ENCODE assay signal across 6 cellular contexts in the genomic region with DNA sequence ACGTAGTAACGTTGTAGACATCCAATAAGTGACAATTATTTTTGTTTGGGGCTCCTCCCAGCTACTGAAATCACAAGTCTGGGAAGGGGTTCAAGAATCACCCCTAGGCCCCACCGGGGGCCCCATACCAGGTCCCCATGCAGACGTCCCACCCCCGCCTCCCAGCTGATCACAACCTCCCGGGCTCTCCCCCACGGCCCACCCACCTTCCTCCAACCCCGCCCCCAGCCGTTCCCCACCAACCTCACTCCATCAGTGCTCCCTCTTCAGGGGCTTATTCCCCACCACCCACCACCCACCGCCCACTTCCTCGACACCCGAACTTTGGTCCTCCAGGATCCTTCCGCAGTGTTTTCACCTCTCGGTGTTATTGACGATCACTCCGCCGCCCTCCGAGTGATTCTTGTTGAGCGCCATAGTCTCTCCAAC. TPM values are rescaled to one million over a fixed set of nuclear protein-coding genes. Genes with fewer than 3 reads are reported as not detected.
A peak's percentile ranks its signal among the peaks of the same experiment; 100 is the strongest.
DNase-seq lines count a peak whose midpoint lies in the region; TF ChIP-seq lines count a peak whose summit lies in the region.

No MANE protein-coding gene starts in this region.

- TF ChIP-seq CTCF in Caco-2 (IDR thresholded peaks at IDR 0.05; ENCODE audit: insufficient read depth in 1 of 2, low read depth in 1 of 2, low read length in 1 of 2, severe bottlenecking in 1 of 2, unreplicated experiment in 1 of 2) (peak in 1 of 2 experiments; percentile 19), WERI-Rb-1 (IDR thresholded peaks at IDR 0.05; ENCODE audit: low read depth, low read length) (no peak; the same call in 1 of the 2 replicates)

- H3K4me1 ChIP-seq in Caco-2 (peaks cover 6% of the 10 kb centered on the region), mesenchymal stem cell (ENCODE audit: control insufficient read depth, insufficient read depth, low read depth, low read length) (peaks cover 9% of the 10 kb centered on the region)

- BruUV-seq in Caco-2 (replicated peaks; lab: Mats Ljungman, UMichigan): no TSS peak

- H4K8ac ChIP-seq in mesenchymal stem cell (ENCODE audit: low read length): peak overlapping the region; percentile 83

- CTCF ChIA-PET in Caco-2 (lab: Charles Lee): interaction anchor here (0.6 to 3.0 kb wide), 24 partner anchors 9 to 794 kb away, joined by 3 to 34 read pairs (median 6); partner anchors contain the start of genes CDK3, SMIM5, TRIM47 and TRIM65

- H3K4me2 ChIP-seq in mesenchymal stem cell (ENCODE audit: low read length, poor library complexity, severe bottlenecking): peak overlapping the region; percentile 70

- H2BK12ac ChIP-seq in mesenchymal stem cell (ENCODE audit: low read length in 2 of 2): no peak overlapping the region

- H2BK5ac ChIP-seq in mesenchymal stem cell (ENCODE audit: low read depth, low read length, poor library complexity, severe bottlenecking): peak overlapping the region; percentile 85

- H3K36me3 ChIP-seq in Caco-2 (ENCODE audit: control insufficient read depth, insufficient read depth, low read length) (no peaks in the 10 kb centered on the region), WERI-Rb-1 (peaks cover 26% of the 10 kb centered on the region), mesenchymal stem cell (ENCODE audit: control insufficient read depth in 1 of 2, insufficient read depth in 2 of 2, low read depth in 1 of 2, low read length in 2 of 2) (peaks cover 14 to 24% of the 10 kb centered on the region in 2 experiments)

- peak overlapping the region; percentile 94 for H3K9ac ChIP-seq in mesenchymal stem cell (ENCODE audit: low read length)

- DNase-seq in Caco-2 (no peak), WERI-Rb-1 (no peak), mesenchymal stem cell (no peak), NCI-H2227 treated with DMSO at 0.1 percent for 48 hours (lab: John Stamatoyannopoulos, UW) (no peak), AML-193 (lab: John Stamatoyannopoulos, UW) (no peak), NCI-H510A treated with DMSO at 0.1 percent for 48 hours (lab: John Stamatoyannopoulos, UW) (no peak)

- H3K36me3 Mint-ChIP-seq in Caco-2 (ENCODE audit: insufficient read depth, unreplicated experiment): peaks cover 11% of the 10 kb centered on the region

- H3K27ac Mint-ChIP-seq in Caco-2 (ENCODE audit: unreplicated experiment): no peak overlapping the region

- no peaks in the 10 kb centered on the region for H3K27me3 ChIP-seq in Caco-2 (replicated peaks; ENCODE audit: control insufficient read depth, insufficient read depth, low read length)
- H3K27me3 ChIP-seq in WERI-Rb-1 (ENCODE audit: insufficient read depth, low read depth, severe bottlenecking): no peaks in the 10 kb centered on the region
- no peaks in the 10 kb centered on the region for H3K27me3 ChIP-seq in mesenchymal stem cell (ENCODE audit: control insufficient read depth in 1 of 2, insufficient read depth in 1 of 2, low read length in 2 of 2)

- peaks cover 12% of the 10 kb centered on the region for H3K4me1 Mint-ChIP-seq in Caco-2 (ENCODE audit: low read depth, unreplicated experiment)

- H4K91ac ChIP-seq in mesenchymal stem cell (ENCODE audit: low read length): no peak overlapping the region

- peak overlapping the region in 1 of 2 experiments; percentile 50 for H3K4ac ChIP-seq in mesenchymal stem cell (ENCODE audit: low read depth in 1 of 2, low read length in 2 of 2)

- intact Hi-C loops in Caco-2 (cut with micrococcal nuclease; ENCODE audit: unreplicated experiment): loop anchor here (1.0 to 2.0 kb wide), 4 partner anchors 9 to 75 kb away; partner anchors contain the start of genes MRPL38 and UNK

- H3K9me3 ChIP-seq in Caco-2 (no peaks in the 10 kb centered on the region), WERI-Rb-1 (ENCODE audit: severe bottlenecking) (no peaks in the 10 kb centered on the region), mesenchymal stem cell (ENCODE audit: control insufficient read depth, low read length) (no peaks in the 10 kb centered on the region)

- H2BK120ac ChIP-seq in mesenchymal stem cell (ENCODE audit: low read depth, low read length): peak overlapping the region; percentile 87

- H3K79me1 ChIP-seq in mesenchymal stem cell (replicated peaks; ENCODE audit: low read length, poor library complexity, severe bottlenecking): peaks cover 4% of the 10 kb centered on the region

- H2BK15ac ChIP-seq in mesenchymal stem cell (ENCODE audit: low read depth, poor library complexity, severe bottlenecking): no peak overlapping the region

- no peaks in the 10 kb centered on the region for H3K9me3 Mint-ChIP-seq in Caco-2 (ENCODE audit: unreplicated experiment)

- no peak overlapping the region for H3K14ac ChIP-seq in mesenchymal stem cell (ENCODE audit: low read length in 2 of 2)

- no peak overlapping the region for H2AFZ ChIP-seq in mesenchymal stem cell (ENCODE audit: low read depth, low read length)

- H3K18ac ChIP-seq in mesenchymal stem cell (ENCODE audit: low read depth in 1 of 2, low read length in 2 of 2): peak overlapping the region in 1 of 2 experiments; percentile 72

- H3K4me3 Mint-ChIP-seq in Caco-2 (ENCODE audit: unreplicated experiment): no peak overlapping the region

- H3K4me3 ChIP-seq in Caco-2 (ENCODE audit: low read depth, low read length) (peak overlapping the region; percentile 84), WERI-Rb-1 (ENCODE audit: low read depth, low read length) (peak overlapping the region; percentile 89), mesenchymal stem cell (ENCODE audit: insufficient read depth in 1 of 2, low read depth in 1 of 2, low read length in 2 of 2) (peak overlapping the region; percentile 72 to 90)

- POLR2A ChIA-PET in Caco-2 (lab: Charles Lee): interaction anchor here (0.5 to 3.2 kb wide), 21 partner anchors 9 to 386 kb away, joined by 3 to 37 read pairs (median 5); partner anchors contain the start of genes FBF1, GALK1, MRPL38 and TRIM65

- H3K27me3 Mint-ChIP-seq in Caco-2 (ENCODE audit: insufficient read depth, unreplicated experiment): no peaks in the 10 kb centered on the region

- H3K27ac ChIP-seq in WERI-Rb-1 (peak overlapping the region; percentile 69), mesenchymal stem cell (ENCODE audit: low read length, poor library complexity, severe bottlenecking) (peak overlapping the region; percentile 87)

- 3% methylated on average over 19 of the region's 19 CpGs for WGBS in mesenchymal stem cell

- no peak overlapping the region for H2AK5ac ChIP-seq in mesenchymal stem cell (ENCODE audit: low read length, severe bottlenecking)

- H3K23ac ChIP-seq in mesenchymal stem cell (ENCODE audit: low read length in 2 of 2): no peak overlapping the region

RNA-seq across cellular contexts. Expression of gene WBP2, which starts 0.2 kb away (rescaled TPM):
- 66.6 and 72.3 TPM in 2 replicates for total RNA-seq in Caco-2 (2022)
- 173 TPM for polyA plus RNA-seq in mesenchymal stem cell (2013, experiment 1 of 2)
- polyA plus RNA-seq in mesenchymal stem cell (2013, experiment 2 of 2): 171 TPM

RNA-seq across cellular contexts. Expression of gene UNC13D, which starts 10.7 kb away (rescaled TPM):
- 5.5 and 9.0 TPM in 2 replicates for total RNA-seq in Caco-2 (2022)
- polyA plus RNA-seq in mesenchymal stem cell (2013, experiment 1 of 2): 1.1 TPM
- 0.49 TPM for polyA plus RNA-seq in mesenchymal stem cell (2013, experiment 2 of 2)

RNA-seq across cellular contexts. Expression of gene TRIM47, which starts 23.5 kb away (rescaled TPM):
- total RNA-seq in Caco-2 (2022): 2.0 and 2.5 TPM in 2 replicates
- polyA plus RNA-seq in mesenchymal stem cell (2013, experiment 1 of 2): 42.8 TPM
- polyA plus RNA-seq in mesenchymal stem cell (2013, experiment 2 of 2): 46.1 TPM

RNA-seq across cellular contexts. Expression of gene TRIM65, which starts 41.9 kb away (rescaled TPM):
- total RNA-seq in Caco-2 (2022): 23.1 and 25.2 TPM in 2 replicates
- polyA plus RNA-seq in mesenchymal stem cell (2013, experiment 1 of 2): 15.7 TPM
- 15.2 TPM for polyA plus RNA-seq in mesenchymal stem cell (2013, experiment 2 of 2)

RNA-seq across cellular contexts. Expression of gene MRPL38, which starts 49.8 kb away (rescaled TPM):
- total RNA-seq in Caco-2 (2022): 157 and 163 TPM in 2 replicates
- 44.2 TPM for polyA plus RNA-seq in mesenchymal stem cell (2013, experiment 1 of 2)
- polyA plus RNA-seq in mesenchymal stem cell (2013, experiment 2 of 2): 41.8 TPM
